In the genomic region with DNA sequence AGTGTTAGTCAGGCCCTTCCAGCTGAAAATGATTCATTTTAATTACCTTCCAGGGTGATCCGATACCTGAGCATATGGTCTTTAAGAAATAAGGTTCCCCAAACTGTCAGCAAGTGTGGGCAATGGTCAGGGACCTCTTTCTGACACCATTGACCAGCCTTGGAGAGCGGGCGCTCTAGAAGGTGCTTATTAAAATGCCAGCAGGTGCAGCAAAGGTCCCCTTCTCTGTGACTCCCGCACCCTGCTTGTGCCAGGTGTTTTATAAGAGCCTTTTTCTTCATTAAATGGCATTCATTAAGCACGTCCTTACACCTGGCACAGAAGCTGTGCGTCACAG, we compare ENCODE assay signal across 10 cellular contexts.
A peak's percentile ranks its signal among the peaks of the same experiment; 100 is the strongest.
DNase-seq lines count a peak whose midpoint lies in the region; ATAC-seq and TF ChIP-seq lines count a peak whose summit lies in the region.
"Had no signal": no experiment of that assay in that cellular context is flagged by ENCODE, and none has a peak within 500 bp of the region (broad histone marks: within the 10 kb centered on the region; RNA-seq: fewer than 3 reads in every experiment).

No MANE protein-coding gene starts in this region.

- no TSS peak for BruUV-seq in mammary epithelial cell (replicated peaks; lab: Mats Ljungman, UMichigan)

- no peak for TF ChIP-seq EP300 in upper lobe of left lung (IDR thresholded peaks at IDR 0.05)

- H3K27me3 ChIP-seq in mammary epithelial cell (ENCODE audit: insufficient read depth, low read length) (no peaks in the 10 kb centered on the region), upper lobe of left lung (no peaks in the 10 kb centered on the region)

- 79% methylated on average over 6 of the region's 6 CpGs for WGBS in mammary epithelial cell (ENCODE audit: low coverage, missing lambda C conversion rate)
- WGBS in upper lobe of left lung, 2 donors, result 92% methylated on average over 6 of the region's 6 CpGs

- in situ Hi-C loops in mammary epithelial cell (cut with MboI; ENCODE audit: low sequenced_read_pairs in 2 of 2), result no loop called here

- TF ChIP-seq CTCF in mammary epithelial cell (conservative IDR thresholded peaks at IDR 0.05 in 1 of 2, IDR thresholded peaks at IDR 0.05 in 1 of 2; ENCODE audit: extremely low read depth in 1 of 2, insufficient read depth in 1 of 2, low read depth in 1 of 2, low read length in 2 of 2) (no peak), upper lobe of left lung (IDR thresholded peaks at IDR 0.05) (no peak)

- dilution Hi-C loops in mammary epithelial cell (cut with HindIII; ENCODE audit: low sequenced_read_pairs), result no loop called here

- H3K36me3 ChIP-seq in mammary epithelial cell (ENCODE audit: insufficient read depth, low read length), result no peaks in the 10 kb centered on the region
- H3K36me3 ChIP-seq in upper lobe of left lung, result peaks cover 0 to 32% (median 2%) of the 10 kb centered on the region in 4 donors

- no peak overlapping the region for H3K27ac ChIP-seq in mammary epithelial cell (ENCODE audit: insufficient read depth, low read depth, low read length)
- peak overlapping the region in 1 of 4 donors; percentile 9 for H3K27ac ChIP-seq in upper lobe of left lung

- H3K79me2 ChIP-seq in mammary epithelial cell (ENCODE audit: insufficient read depth, low read length), result no peaks in the 10 kb centered on the region

- no peaks in the 10 kb centered on the region for H3K9me3 ChIP-seq in mammary epithelial cell (replicated peaks; ENCODE audit: insufficient read depth, low read length)
- H3K9me3 ChIP-seq in upper lobe of left lung, result no peaks in the 10 kb centered on the region

- peak overlapping the region; percentile 28 for H3K9ac ChIP-seq in mammary epithelial cell (ENCODE audit: insufficient read depth, low read length)

- no peaks in the 10 kb centered on the region for H4K20me1 ChIP-seq in mammary epithelial cell (ENCODE audit: insufficient read depth, low read length)

- peak overlapping the region; percentile 77 for H3K4me2 ChIP-seq in mammary epithelial cell (ENCODE audit: insufficient read depth, low read depth, low read length)

- peak overlapping the region; percentile 63 for H2AFZ ChIP-seq in mammary epithelial cell (ENCODE audit: low read depth, low read length)

- intact Hi-C loops in mammary epithelial cell (cut with micrococcal nuclease), result no loop called here

- H3K4me1 ChIP-seq in mammary epithelial cell (ENCODE audit: insufficient read depth, low read length) (peaks cover 11% of the 10 kb centered on the region), upper lobe of left lung (peaks cover 0 to 3% (median 0%) of the 10 kb centered on the region in 4 donors)

- DNase-seq in COLO668 (lab: John Stamatoyannopoulos, UW; ENCODE audit: unreplicated experiment) (peak; percentile 60), NCI-H2029 treated with DMSO at 0.1 percent for 48 hours (lab: John Stamatoyannopoulos, UW) (peak; percentile 89), mammary epithelial cell (no peak), upper lobe of left lung (no peak), A172 (ENCODE audit: low spot score) (no peak), NOMO-1 treated with dmso at 0.1 percent for 144 hours (lab: John Stamatoyannopoulos, UW; ENCODE audit: unreplicated experiment) (no peak), SW480 (ENCODE audit: low spot score) (no peak)
- DNase-seq: right cardiac atrium had no signal

- no peak for TF ChIP-seq POLR2A in upper lobe of left lung (IDR thresholded peaks at IDR 0.05)

- CTCF ChIA-PET in mammary epithelial cell (lab: Charles Lee; ENCODE audit: low non-redundant PET), result no interaction called here

- peak; percentile 32 for ATAC-seq in GM19463 (IDR thresholded peaks at IDR 0.05; ENCODE audit: unreplicated experiment)
- no peak for ATAC-seq in upper lobe of left lung (ENCODE audit: low FRiP score in 2 of 2)
- ATAC-seq: Panc1, right cardiac atrium had no signal

- peak overlapping the region in 2 of 3 experiments; percentile 8 to 28 for H3K4me3 ChIP-seq in mammary epithelial cell (replicated peaks in 1 of 3; ENCODE audit: insufficient read depth in 1 of 3, low read depth in 2 of 3, low read length in 3 of 3)
- H3K4me3 ChIP-seq in upper lobe of left lung, result no peak overlapping the region

Comparison
In these comparisons a context has a peak if more than half of its experiments do, and no peak if none do; other contexts are left out.
1. DNase-seq: peak in COLO668 (single experiment) and NCI-H2029 treated with DMSO at 0.1 percent for 48 hours (single experiment); none in mammary epithelial cell (single experiment), upper lobe of left lung (0 of 2), A172 (single experiment), NOMO-1 treated with dmso at 0.1 percent for 144 hours (single experiment) and SW480 (single experiment).
2. H3K4me3 ChIP-seq: peak in mammary epithelial cell (2 of 3); none in upper lobe of left lung (0 of 4).